Comparison of ENCODE assay signal across 27 cellular contexts in the genomic region with DNA sequence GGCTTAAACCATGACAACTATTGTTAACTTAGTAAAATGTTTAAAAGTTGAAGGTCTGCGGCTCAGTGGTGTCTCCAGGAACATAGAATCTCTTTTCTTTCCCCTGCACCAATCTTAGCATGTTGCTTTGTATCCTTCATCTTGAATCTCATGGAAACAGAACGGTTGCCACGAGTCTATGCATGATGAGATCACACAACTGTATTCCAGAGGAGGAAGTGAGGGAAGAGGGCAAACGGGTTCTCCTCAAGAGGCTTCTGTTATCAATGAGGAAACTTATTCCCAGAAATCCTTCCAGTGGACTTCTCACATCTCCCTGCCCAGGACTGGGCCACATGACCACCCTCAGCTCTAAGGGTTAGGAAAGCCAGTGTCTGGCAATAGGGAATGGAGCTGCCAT.
"Had no signal": no experiment of that assay in that cellular context is flagged by ENCODE, and none has a peak within 500 bp of the region (broad histone marks: within the 10 kb centered on the region; RNA-seq: fewer than 3 reads in every experiment).

No MANE protein-coding gene starts in this region.

- H3K4me3 Mint-ChIP-seq: activated naive CD4-positive, alpha-beta T cell treated with anti-CD3 and anti-CD28 coated beads for 36 hours; activated naive CD8-positive, alpha-beta T cell; activated T-helper 17 cell treated with anti-CD3 and anti-CD28 coated beads, Interleukin-2, amount 50 U/mL, for 72 hours; IgD-negative memory B cell; T-helper 17 cell; WTC11 had no signal

- ATAC-seq: T-helper 17 cell had no signal

- H3K9me3 Mint-ChIP-seq: activated naive CD4-positive, alpha-beta T cell treated with anti-CD3 and anti-CD28 coated beads for 36 hours; activated T-helper 17 cell treated with anti-CD3 and anti-CD28 coated beads, Interleukin-2, amount 50 U/mL, for 72 hours; IgD-negative memory B cell had no signal

- H3K4me2 ChIP-seq: KMS-11 had no signal

- H3K27me3 Mint-ChIP-seq: activated naive CD8-positive, alpha-beta T cell; activated T-helper 17 cell treated with anti-CD3 and anti-CD28 coated beads, Interleukin-2, amount 50 U/mL, for 72 hours; IgD-negative memory B cell; T-helper 17 cell had no signal

- H3K36me3 Mint-ChIP-seq: WTC11 had no signal

- H3K36me3 ChIP-seq: Peyer's patch, SJSA1 had no signal

- DNase-seq: activated CD4-positive, alpha-beta T cell treated with anti-CD3 and anti-CD28 coated beads for 48 hours; activated CD4-positive, alpha-beta T cell treated with anti-CD3 and anti-CD28 coated beads, Interleukin-2, amount 50 U/mL, for 48 hours; activated CD4-positive, CD25-positive, alpha-beta regulatory T cell treated with anti-CD3 and anti-CD28 coated beads, Interleukin-2, amount 50 U/mL, for 72 hours; activated gamma-delta T cell; activated naive CD4-positive, alpha-beta T cell treated with anti-CD3 and anti-CD28 coated beads for 36 hours; activated T-cell treated with anti-CD3 and anti-CD28 coated beads for 4 hours; activated T-cell treated with anti-CD3 and anti-CD28 coated beads, Interleukin-2, amount 50 U/mL, for 48 hours; amygdala; NCI-H1092; NCI-H1694; NCI-H2029; NCI-H2107; NCI-H345; NCI-H510A; NCI-H526 treated with DMSO at 0.1 percent for 48 hours; NK-92 treated with Interleukin-12 subunit alpha and Interleukin-12 subunit beta, amount 100 ng/mL, for 24 hours; Peyer's patch; SHP77; T-helper 17 cell; T-helper 9 cell had no signal

- H3K27ac Mint-ChIP-seq: activated naive CD4-positive, alpha-beta T cell treated with anti-CD3 and anti-CD28 coated beads for 36 hours; activated naive CD8-positive, alpha-beta T cell; activated T-helper 17 cell treated with anti-CD3 and anti-CD28 coated beads, Interleukin-2, amount 50 U/mL, for 72 hours; IgD-negative memory B cell; T-helper 17 cell; WTC11 had no signal

- H3K4me1 ChIP-seq: Peyer's patch, SJSA1 had no signal

- H3K27me3 ChIP-seq: Peyer's patch had no signal

- H3K9ac ChIP-seq: KMS-11 had no signal

- H3K9me3 ChIP-seq: Peyer's patch, SJSA1 had no signal

- H3K4me3 ChIP-seq: Peyer's patch, SJSA1 had no signal

- H3K27ac ChIP-seq: KMS-11, Peyer's patch, RWPE1, SJSA1 had no signal
